6 cellular contexts compared by ENCODE assay signal in genomic region chr2:52347292-52347691, GRCh38.
"Had no signal": no experiment of that assay in that cellular context is flagged by ENCODE, and none has a peak within 500 bp of the region (broad histone marks: within the 10 kb centered on the region; RNA-seq: fewer than 3 reads in every experiment).

No MANE protein-coding gene starts in this region.

- FAIRE-seq: HTR-8/SVneo, K562 had no signal

- H3K4me3 ChIP-seq: K562 had no signal

- H3K9ac ChIP-seq: KMS-11 had no signal

- ATAC-seq: K562 had no signal

- H3K4me2 ChIP-seq: KMS-11 had no signal

- DNase-seq: KBM-7, KG1 had no signal

- H3K27ac ChIP-seq: HL-60, KMS-11 had no signal
